Comparison of ENCODE assay signal across 16 cellular contexts in the genomic region with DNA sequence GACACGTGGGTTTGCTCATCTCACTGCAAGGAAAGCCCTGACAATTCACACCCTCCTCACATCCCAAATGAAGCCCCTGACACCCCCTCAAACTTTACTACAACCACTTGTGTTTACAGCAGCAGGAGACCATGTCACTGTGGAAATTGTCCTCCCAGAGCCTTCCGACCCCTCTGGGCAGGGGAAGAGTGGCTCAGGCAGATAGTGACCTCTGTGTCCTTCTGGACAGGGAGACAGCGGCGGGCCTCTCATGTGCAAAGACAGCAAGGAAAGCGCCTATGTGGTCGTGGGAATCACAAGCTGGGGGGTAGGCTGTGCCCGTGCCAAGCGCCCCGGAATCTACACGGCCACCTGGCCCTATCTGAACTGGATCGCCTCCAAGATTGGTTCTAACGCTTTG. TPM values are rescaled to one million over a fixed set of nuclear protein-coding genes. Genes with fewer than 3 reads are reported as not detected.
"Had no signal": no experiment of that assay in that cellular context is flagged by ENCODE, and none has a peak within 500 bp of the region (broad histone marks: within the 10 kb centered on the region; RNA-seq: fewer than 3 reads in every experiment).

No MANE protein-coding gene starts in this region.

RNA-seq across cellular contexts. Expression of a gene that starts 6.4 kb away (rescaled TPM):
- total RNA-seq: activated naive CD4-positive, alpha-beta T cell treated with anti-CD3 and anti-CD28 coated beads for 36 hours; activated naive CD4-positive, alpha-beta T cell treated with anti-CD3 and anti-CD28 coated beads, Interleukin-2, amount 50 U/mL, for 72 hours; activated naive CD8-positive, alpha-beta T cell treated with anti-CD3 and anti-CD28 coated beads for 36 hours; activated naive CD8-positive, alpha-beta T cell treated with anti-CD3 and anti-CD28 coated beads, Interleukin-2, amount 10 ng/mL, durations not matched to agents 7 days and 5 days; activated T-cell treated with anti-CD3 and anti-CD28 coated beads, Interleukin-2, amount 50 U/mL, for 4 hours; activated T-cell treated with anti-CD3 and anti-CD28 coated beads, Interleukin-2, amount 50 U/mL, for 72 hours; activated T-helper 1 cell treated with anti-CD3 and anti-CD28 coated beads, Interleukin-12 subunit alpha, Interleukin-12 subunit beta, Interleukin-2, Interleukin-4 antibody, amounts not matched to agents 30 ng/mL and 10 ng/mL and 1 ng/mL, durations not matched to agents 14 hours and 24 hours and 36 hours; activated T-helper 17 cell treated with anti-CD3 and anti-CD28 coated beads, Interleukin-2, amount 50 U/mL, for 72 hours; activated T-helper 2 cell treated with anti-CD3 and anti-CD28 coated beads, Interferon-gamma antibody, Interleukin-2, Interleukin-4, amounts not matched to agents 10 μg/mL and 5 μg/mL and 100 μg/mL, durations not matched to agents 14 hours and 24 hours and 36 hours; ascending aorta; astrocyte; body of pancreas; bronchial epithelial cell; cerebellum had no signal
- polyA plus RNA-seq: aorta, cardiac muscle cell had no signal
